12 cellular contexts compared by ENCODE assay signal in the genomic region with DNA sequence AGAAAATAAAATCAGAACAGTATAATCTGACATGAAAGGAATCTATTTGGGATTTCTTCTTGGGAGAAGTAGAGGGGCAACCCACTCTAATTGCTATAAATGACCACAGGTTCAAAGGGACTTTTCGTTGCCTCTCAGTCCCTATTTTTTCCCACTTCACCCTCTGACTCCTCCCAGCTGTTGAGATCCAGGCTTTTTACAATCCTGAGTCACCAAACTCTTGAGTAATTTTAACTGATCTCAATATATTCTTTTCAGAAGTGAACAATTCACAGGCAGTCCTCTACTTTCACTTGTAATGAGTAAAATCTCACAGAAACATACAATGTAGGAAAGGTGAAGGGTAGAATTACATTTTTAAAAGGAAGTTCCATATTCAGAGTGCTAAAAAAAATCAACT. TPM values are rescaled to one million over a fixed set of nuclear protein-coding genes. Genes with fewer than 3 reads are reported as not detected.
A peak's percentile ranks its signal among the peaks of the same experiment; 100 is the strongest.
DNase-seq lines count a peak whose midpoint lies in the region; ATAC-seq and TF ChIP-seq lines count a peak whose summit lies in the region.
"Had no signal": no experiment of that assay in that cellular context is flagged by ENCODE, and none has a peak within 500 bp of the region (broad histone marks: within the 10 kb centered on the region; RNA-seq: fewer than 3 reads in every experiment).

No MANE protein-coding gene starts in this region.

- H3K9me3 Mint-ChIP-seq in mesothelial cell of epicardium: no peaks in the 10 kb centered on the region
- H3K9me3 Mint-ChIP-seq: activated naive CD4-positive, alpha-beta T cell treated with anti-CD3 and anti-CD28 coated beads, Interleukin-2, amount 10 ng/mL, durations not matched to agents 7 days and 5 days had no signal

- peak overlapping the region; percentile 30 for H3K4me3 ChIP-seq in AG10803 (ENCODE audit: low read length)
- no peak overlapping the region for H3K4me3 ChIP-seq in esophagus squamous epithelium
- H3K4me3 ChIP-seq in rectal smooth muscle tissue (ENCODE audit: low read length): no peak overlapping the region
- H3K4me3 ChIP-seq: psoas muscle had no signal

- H3K9ac ChIP-seq in rectal smooth muscle tissue (ENCODE audit: low read length): no peak overlapping the region

- ATAC-seq in GM19328 (IDR thresholded peaks at IDR 0.05; ENCODE audit: unreplicated experiment): no peak

- H3K36me3 ChIP-seq in esophagus squamous epithelium: no peaks in the 10 kb centered on the region
- H3K36me3 ChIP-seq in rectal smooth muscle tissue (ENCODE audit: control insufficient read depth, insufficient read depth, low read length): no peaks in the 10 kb centered on the region

- no peaks in the 10 kb centered on the region for H3K27me3 Mint-ChIP-seq in mesothelial cell of epicardium (ENCODE audit: low read depth)
- H3K27me3 Mint-ChIP-seq: activated naive CD4-positive, alpha-beta T cell treated with anti-CD3 and anti-CD28 coated beads, Interleukin-2, amount 10 ng/mL, durations not matched to agents 7 days and 5 days had no signal

- no peaks in the 10 kb centered on the region for H3K36me3 Mint-ChIP-seq in mesothelial cell of epicardium

- H3K27ac Mint-ChIP-seq in mesothelial cell of epicardium: no peak overlapping the region
- H3K27ac Mint-ChIP-seq: B cell had no signal

- peak overlapping the region in 3 of 4 donors; percentile 45 to 74 (median 49) for H3K27ac ChIP-seq in esophagus squamous epithelium
- peak overlapping the region; percentile 35 for H3K27ac ChIP-seq in rectal smooth muscle tissue (ENCODE audit: low read depth, low read length)
- H3K27ac ChIP-seq: psoas muscle had no signal

- peak; percentile 58 for DNase-seq in AG10803 (ENCODE audit: low read depth)
- peak; percentile 12 for DNase-seq in NCI-H226
- DNase-seq in esophagus squamous epithelium (lab: John Stamatoyannopoulos, UW): no peak
- DNase-seq in mesothelial cell of epicardium (ENCODE audit: low spot score in 2 of 2, unreplicated experiment in 2 of 2): no peak
- no peak for DNase-seq in iPS-NIHi7 (ENCODE audit: extremely low spot score)
- no peak for DNase-seq in posterior vena cava (ENCODE audit: low spot score)
- DNase-seq: NCI-H2171 had no signal

- H3K4me1 Mint-ChIP-seq in mesothelial cell of epicardium: peaks cover 43% of the 10 kb centered on the region
- H3K4me1 Mint-ChIP-seq: B cell had no signal

- peaks cover 9 to 42% (median 31%) of the 10 kb centered on the region in 3 donors for H3K4me1 ChIP-seq in esophagus squamous epithelium
- peaks cover 13% of the 10 kb centered on the region for H3K4me1 ChIP-seq in rectal smooth muscle tissue (ENCODE audit: control insufficient read depth, insufficient read depth, low read length)
- H3K4me1 ChIP-seq: psoas muscle had no signal

- 15 to 20% methylated on average over 1 of the region's 1 CpG for WGBS in esophagus squamous epithelium, 2 donors

- no peak for TF ChIP-seq CTCF in AG10803 (conservative IDR thresholded peaks at IDR 0.05; ENCODE audit: low read length)
- TF ChIP-seq CTCF in esophagus squamous epithelium (IDR thresholded peaks at IDR 0.05): no peak
- no peak for TF ChIP-seq CTCF in mesothelial cell of epicardium (IDR thresholded peaks at IDR 0.05; ENCODE audit: unreplicated experiment)

- intact Hi-C loops in esophagus squamous epithelium (cut with DNase I) (no loop called here), posterior vena cava (cut with DNase I) (no loop called here)

- H3K27me3 ChIP-seq in esophagus squamous epithelium: no peaks in the 10 kb centered on the region
- H3K27me3 ChIP-seq in rectal smooth muscle tissue (ENCODE audit: control insufficient read depth, insufficient read depth, low read length): no peaks in the 10 kb centered on the region

- TF ChIP-seq POLR2A in esophagus squamous epithelium (IDR thresholded peaks at IDR 0.05): no peak

- no peak overlapping the region for H3K4me3 Mint-ChIP-seq in mesothelial cell of epicardium
- H3K4me3 Mint-ChIP-seq: activated naive CD4-positive, alpha-beta T cell treated with anti-CD3 and anti-CD28 coated beads, Interleukin-2, amount 10 ng/mL, durations not matched to agents 7 days and 5 days; B cell had no signal

- no peaks in the 10 kb centered on the region for H3K9me3 ChIP-seq in esophagus squamous epithelium
- H3K9me3 ChIP-seq: psoas muscle had no signal

RNA-seq across cellular contexts. Expression of a gene that starts 44.6 kb away (rescaled TPM):
- total RNA-seq in esophagus squamous epithelium (10 to 100 TPM in 2 of 4 donors, 1 to 10 TPM in 2; 7.4 to 16.2 (median 10.2) TPM), mesothelial cell of epicardium (9.9 to 10.9 TPM (median 9.9 TPM) in 3 replicates), posterior vena cava (10 to 100 TPM; 40.8 to 44.2 TPM)

Comparison
In these comparisons a context has a peak if more than half of its experiments do, and no peak if none do; other contexts are left out.
1. DNase-seq: peak in AG10803 (single experiment) and NCI-H226 (single experiment); none in esophagus squamous epithelium (single experiment), mesothelial cell of epicardium (0 of 2), iPS-NIHi7 (single experiment) and posterior vena cava (single experiment).